ENCODE assay signal across 1 cellular context in the genomic region with DNA sequence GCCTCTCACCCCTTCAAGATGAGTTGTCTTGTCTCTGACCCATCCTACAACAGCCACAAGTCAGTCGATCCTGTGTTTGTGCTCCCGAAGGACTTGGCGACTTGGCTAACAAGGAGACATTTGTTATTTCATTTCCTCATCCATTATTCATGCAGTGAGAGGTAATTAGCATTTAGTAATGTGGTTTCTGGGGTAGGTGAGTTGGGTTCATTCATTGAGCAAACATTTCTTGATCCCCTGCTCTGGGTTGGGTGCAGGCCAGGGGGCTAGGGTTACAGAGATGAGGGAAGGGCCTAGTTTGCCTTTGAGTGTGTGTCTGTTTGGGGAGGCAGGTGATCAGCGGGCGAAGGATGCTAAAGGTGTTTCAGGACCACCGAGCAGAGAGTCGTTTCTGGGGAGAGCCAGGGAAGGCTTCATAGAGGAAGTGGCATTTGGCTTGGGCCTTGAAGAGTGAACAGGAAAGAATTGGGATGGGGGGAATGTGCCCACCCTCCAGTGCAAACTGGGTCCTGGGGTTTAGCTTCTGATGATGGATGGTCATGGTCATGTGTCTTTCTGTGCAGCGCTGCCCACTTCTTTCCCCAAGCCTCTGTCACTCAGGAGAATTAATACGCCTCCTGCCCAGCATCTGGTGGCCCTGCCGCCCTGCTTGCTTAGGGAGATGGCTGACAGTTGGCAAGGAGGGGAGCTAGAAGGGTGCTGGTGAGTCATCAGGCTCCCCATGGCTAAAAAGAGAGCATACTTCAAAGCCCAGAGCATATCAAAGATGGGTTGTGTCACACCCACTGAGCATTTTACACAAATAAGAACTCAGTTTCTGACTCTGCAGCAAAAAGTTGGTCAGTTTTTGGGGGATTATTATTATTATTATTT.
TF ChIP-seq lines count a peak whose summit lies in the region.

No MANE protein-coding gene starts in this region.

TF ChIP-seq in WTC11, 78 proteins besides CTCF, POLR2A, EP300 and RAD21 (continued from another document):
- TF ChIP-seq, protein P1, sequence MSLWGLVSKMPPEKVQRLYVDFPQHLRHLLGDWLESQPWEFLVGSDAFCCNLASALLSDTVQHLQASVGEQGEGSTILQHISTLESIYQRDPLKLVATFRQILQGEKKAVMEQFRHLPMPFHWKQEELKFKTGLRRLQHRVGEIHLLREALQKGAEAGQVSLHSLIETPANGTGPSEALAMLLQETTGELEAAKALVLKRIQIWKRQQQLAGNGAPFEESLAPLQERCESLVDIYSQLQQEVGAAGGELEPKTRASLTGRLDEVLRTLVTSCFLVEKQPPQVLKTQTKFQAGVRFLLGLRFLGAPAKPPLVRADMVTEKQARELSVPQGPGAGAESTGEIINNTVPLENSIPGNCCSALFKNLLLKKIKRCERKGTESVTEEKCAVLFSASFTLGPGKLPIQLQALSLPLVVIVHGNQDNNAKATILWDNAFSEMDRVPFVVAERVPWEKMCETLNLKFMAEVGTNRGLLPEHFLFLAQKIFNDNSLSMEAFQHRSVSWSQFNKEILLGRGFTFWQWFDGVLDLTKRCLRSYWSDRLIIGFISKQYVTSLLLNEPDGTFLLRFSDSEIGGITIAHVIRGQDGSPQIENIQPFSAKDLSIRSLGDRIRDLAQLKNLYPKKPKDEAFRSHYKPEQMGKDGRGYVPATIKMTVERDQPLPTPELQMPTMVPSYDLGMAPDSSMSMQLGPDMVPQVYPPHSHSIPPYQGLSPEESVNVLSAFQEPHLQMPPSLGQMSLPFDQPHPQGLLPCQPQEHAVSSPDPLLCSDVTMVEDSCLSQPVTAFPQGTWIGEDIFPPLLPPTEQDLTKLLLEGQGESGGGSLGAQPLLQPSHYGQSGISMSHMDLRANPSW (CRISPR knock-in tag; conservative IDR thresholded peaks at IDR 0.05; ENCODE audit: low read depth) = no peak
- TF ChIP-seq HMGA2 (CRISPR knock-in tag; IDR thresholded peaks at IDR 0.05) = no peak
- TF ChIP-seq, protein P2, sequence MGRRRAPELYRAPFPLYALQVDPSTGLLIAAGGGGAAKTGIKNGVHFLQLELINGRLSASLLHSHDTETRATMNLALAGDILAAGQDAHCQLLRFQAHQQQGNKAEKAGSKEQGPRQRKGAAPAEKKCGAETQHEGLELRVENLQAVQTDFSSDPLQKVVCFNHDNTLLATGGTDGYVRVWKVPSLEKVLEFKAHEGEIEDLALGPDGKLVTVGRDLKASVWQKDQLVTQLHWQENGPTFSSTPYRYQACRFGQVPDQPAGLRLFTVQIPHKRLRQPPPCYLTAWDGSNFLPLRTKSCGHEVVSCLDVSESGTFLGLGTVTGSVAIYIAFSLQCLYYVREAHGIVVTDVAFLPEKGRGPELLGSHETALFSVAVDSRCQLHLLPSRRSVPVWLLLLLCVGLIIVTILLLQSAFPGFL (CRISPR knock-in tag; IDR thresholded peaks at IDR 0.05; ENCODE audit: borderline replicate concordance) = no peak
- no peak for TF ChIP-seq ELF4 (CRISPR knock-in tag; IDR thresholded peaks at IDR 0.05; ENCODE audit: low read depth)
- TF ChIP-seq, protein P3, sequence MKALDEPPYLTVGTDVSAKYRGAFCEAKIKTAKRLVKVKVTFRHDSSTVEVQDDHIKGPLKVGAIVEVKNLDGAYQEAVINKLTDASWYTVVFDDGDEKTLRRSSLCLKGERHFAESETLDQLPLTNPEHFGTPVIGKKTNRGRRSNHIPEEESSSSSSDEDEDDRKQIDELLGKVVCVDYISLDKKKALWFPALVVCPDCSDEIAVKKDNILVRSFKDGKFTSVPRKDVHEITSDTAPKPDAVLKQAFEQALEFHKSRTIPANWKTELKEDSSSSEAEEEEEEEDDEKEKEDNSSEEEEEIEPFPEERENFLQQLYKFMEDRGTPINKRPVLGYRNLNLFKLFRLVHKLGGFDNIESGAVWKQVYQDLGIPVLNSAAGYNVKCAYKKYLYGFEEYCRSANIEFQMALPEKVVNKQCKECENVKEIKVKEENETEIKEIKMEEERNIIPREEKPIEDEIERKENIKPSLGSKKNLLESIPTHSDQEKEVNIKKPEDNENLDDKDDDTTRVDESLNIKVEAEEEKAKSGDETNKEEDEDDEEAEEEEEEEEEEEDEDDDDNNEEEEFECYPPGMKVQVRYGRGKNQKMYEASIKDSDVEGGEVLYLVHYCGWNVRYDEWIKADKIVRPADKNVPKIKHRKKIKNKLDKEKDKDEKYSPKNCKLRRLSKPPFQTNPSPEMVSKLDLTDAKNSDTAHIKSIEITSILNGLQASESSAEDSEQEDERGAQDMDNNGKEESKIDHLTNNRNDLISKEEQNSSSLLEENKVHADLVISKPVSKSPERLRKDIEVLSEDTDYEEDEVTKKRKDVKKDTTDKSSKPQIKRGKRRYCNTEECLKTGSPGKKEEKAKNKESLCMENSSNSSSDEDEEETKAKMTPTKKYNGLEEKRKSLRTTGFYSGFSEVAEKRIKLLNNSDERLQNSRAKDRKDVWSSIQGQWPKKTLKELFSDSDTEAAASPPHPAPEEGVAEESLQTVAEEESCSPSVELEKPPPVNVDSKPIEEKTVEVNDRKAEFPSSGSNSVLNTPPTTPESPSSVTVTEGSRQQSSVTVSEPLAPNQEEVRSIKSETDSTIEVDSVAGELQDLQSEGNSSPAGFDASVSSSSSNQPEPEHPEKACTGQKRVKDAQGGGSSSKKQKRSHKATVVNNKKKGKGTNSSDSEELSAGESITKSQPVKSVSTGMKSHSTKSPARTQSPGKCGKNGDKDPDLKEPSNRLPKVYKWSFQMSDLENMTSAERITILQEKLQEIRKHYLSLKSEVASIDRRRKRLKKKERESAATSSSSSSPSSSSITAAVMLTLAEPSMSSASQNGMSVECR (CRISPR knock-in tag; IDR thresholded peaks at IDR 0.05; ENCODE audit: borderline replicate concordance) = no peak
- no peak for TF ChIP-seq PRRX2 (CRISPR knock-in tag; IDR thresholded peaks at IDR 0.05)
